1 cellular context compared by ENCODE assay signal in genomic region chr6:137076277-137077068, GRCh38.
TF ChIP-seq lines count a peak whose summit lies in the region.

No MANE protein-coding gene starts in this region.

TF ChIP-seq in K562, 482 proteins besides CTCF, POLR2A, EP300 and RAD21 (continued from another document):
- TF ChIP-seq FOXM1 (IDR thresholded peaks at IDR 0.05; ENCODE audit: low read depth) (no peak), FOXM1 (CRISPR knock-in tag; IDR thresholded peaks at IDR 0.05; ENCODE audit: low read depth) (no peak), EHMT2 (IDR thresholded peaks at IDR 0.05) (no peak), DDX20 (tag; IDR thresholded peaks at IDR 0.05; ENCODE audit: low read depth) (no peak), DEAF1 (CRISPR knock-in tag; IDR thresholded peaks at IDR 0.05) (peak; percentile 90)
TF ChIP-seq in K562: peak in this region for 22.
